ENCODE assay signal across 25 cellular contexts in genomic region chr6:24522821-24523175, GRCh38. TPM values are rescaled to one million over a fixed set of nuclear protein-coding genes. Genes with fewer than 3 reads are reported as not detected.
A peak's percentile ranks its signal among the peaks of the same experiment; 100 is the strongest.
DNase-seq lines count a peak whose midpoint lies in the region; ATAC-seq and TF ChIP-seq lines count a peak whose summit lies in the region.
"Had no signal": no experiment of that assay in that cellular context is flagged by ENCODE, and none has a peak within 500 bp of the region (broad histone marks: within the 10 kb centered on the region; RNA-seq: fewer than 3 reads in every experiment).

No MANE protein-coding gene starts in this region.

- H3K9me3 ChIP-seq in BLaER1 treated with 17β-estradiol and CSF1 and Interleukin-3, amounts not matched to agents 10 nM and 100 nM (replicated peaks in 1 of 11), result no peaks in the 10 kb centered on the region
- no peaks in the 10 kb centered on the region for H3K9me3 ChIP-seq in OCI-LY1 (ENCODE audit: low read length)
- H3K9me3 ChIP-seq in endocrine pancreas (ENCODE audit: control insufficient read depth, low read length), result no peaks in the 10 kb centered on the region
- no peaks in the 10 kb centered on the region for H3K9me3 ChIP-seq in A673 (ENCODE audit: low read depth, low read length, poor library complexity, severe bottlenecking)
- H3K9me3 ChIP-seq: esophagus squamous epithelium, heart left ventricle, MG63 had no signal

- no peaks in the 10 kb centered on the region for H3K9me3 Mint-ChIP-seq in stimulated activated memory B cell treated with anti-CD40 and anti-IgM and Interleukin-4, amounts not matched to agents 10 μg/mL and 1 μg/mL and 100 μg/mL, for 72 hours
- H3K9me3 Mint-ChIP-seq: activated T-cell treated with anti-CD3 and anti-CD28 coated beads, Interleukin-2, amount 50 U/mL, for 72 hours; dendritic cell treated with granulocyte-macrophage colony-stimulating factor and Interleukin-4, amounts not matched to agents 40 ng/mL and 50 ng/mL, for 4 days; natural killer cell; stimulated activated effector memory CD8-positive, alpha-beta T cell treated with anti-CD3 and anti-CD28 coated beads, Interleukin-12 subunit alpha, Interleukin-12 subunit beta, amount 100 ng/mL, for 72 hours had no signal

- H3K27ac Mint-ChIP-seq in stimulated activated memory B cell treated with anti-CD40 and anti-IgM and Interleukin-4, amounts not matched to agents 10 μg/mL and 1 μg/mL and 100 μg/mL, for 72 hours, result peak overlapping the region; percentile 86
- H3K27ac Mint-ChIP-seq: activated T-cell treated with anti-CD3 and anti-CD28 coated beads, Interleukin-2, amount 50 U/mL, for 72 hours; dendritic cell treated with granulocyte-macrophage colony-stimulating factor and Interleukin-4, amounts not matched to agents 40 ng/mL and 50 ng/mL, for 4 days; natural killer cell; stimulated activated effector memory CD8-positive, alpha-beta T cell treated with anti-CD3 and anti-CD28 coated beads, Interleukin-12 subunit alpha, Interleukin-12 subunit beta, amount 100 ng/mL, for 72 hours; T-helper 17 cell had no signal

- no TSS peak for BruUV-seq in A673 (replicated peaks; lab: Mats Ljungman, UMichigan)

- H3K9me2 ChIP-seq in OCI-LY1 (ENCODE audit: low read depth, low read length), result no peaks in the 10 kb centered on the region

- no peaks in the 10 kb centered on the region for H3K27me3 ChIP-seq in BLaER1 treated with 17β-estradiol and CSF1 and Interleukin-3, amounts not matched to agents 10 nM and 100 nM
- no peaks in the 10 kb centered on the region for H3K27me3 ChIP-seq in OCI-LY1 (ENCODE audit: insufficient read depth, low read length)
- H3K27me3 ChIP-seq in endocrine pancreas (ENCODE audit: control insufficient read depth, insufficient read depth, low read length), result no peaks in the 10 kb centered on the region
- H3K27me3 ChIP-seq in A673 (replicated peaks; ENCODE audit: insufficient read depth, low read depth, low read length, poor library complexity), result peaks cover 5% of the 10 kb centered on the region
- H3K27me3 ChIP-seq: esophagus squamous epithelium, foreskin keratinocyte, heart left ventricle, MG63 had no signal

- POLR2A ChIA-PET in A673 (lab: Charles Lee; ENCODE audit: low non-redundant PET), result no interaction called here

- peak overlapping the region in 9 of 11 experiments; percentile 20 to 81 (median 72); a peak in 17 of 22 replicates for H3K27ac ChIP-seq in BLaER1 treated with 17β-estradiol and CSF1 and Interleukin-3, amounts not matched to agents 10 nM and 100 nM
- H3K27ac ChIP-seq in OCI-LY1 (ENCODE audit: low read depth, low read length, poor library complexity, severe bottlenecking) (peak overlapping the region; percentile 99), A673 (ENCODE audit: low read depth, low read length, poor library complexity, severe bottlenecking) (no peak overlapping the region)
- H3K27ac ChIP-seq: C4-2B, esophagus squamous epithelium, foreskin keratinocyte, heart left ventricle had no signal

- TF ChIP-seq CTCF in OCI-LY1 (IDR thresholded peaks at IDR 0.05; ENCODE audit: low read length), result no peak
- TF ChIP-seq CTCF in A673 (conservative IDR thresholded peaks at IDR 0.05; ENCODE audit: low read depth, low read length), result no peak

- peak overlapping the region; percentile 41 for H3K4me3 Mint-ChIP-seq in stimulated activated memory B cell treated with anti-CD40 and anti-IgM and Interleukin-4, amounts not matched to agents 10 μg/mL and 1 μg/mL and 100 μg/mL, for 72 hours
- H3K4me3 Mint-ChIP-seq: activated T-cell treated with anti-CD3 and anti-CD28 coated beads, Interleukin-2, amount 50 U/mL, for 72 hours; dendritic cell treated with granulocyte-macrophage colony-stimulating factor and Interleukin-4, amounts not matched to agents 40 ng/mL and 50 ng/mL, for 4 days; natural killer cell; stimulated activated effector memory CD8-positive, alpha-beta T cell treated with anti-CD3 and anti-CD28 coated beads, Interleukin-12 subunit alpha, Interleukin-12 subunit beta, amount 100 ng/mL, for 72 hours; T-helper 17 cell had no signal

- H3K4me2 ChIP-seq in BLaER1 treated with 17β-estradiol and CSF1 and Interleukin-3, amounts not matched to agents 10 nM and 100 nM, result peak overlapping the region; percentile 48 to 81 (median 67)
- peak overlapping the region; percentile 97 for H3K4me2 ChIP-seq in OCI-LY1 (ENCODE audit: low read length)

- H3K36me3 Mint-ChIP-seq in stimulated activated memory B cell treated with anti-CD40 and anti-IgM and Interleukin-4, amounts not matched to agents 10 μg/mL and 1 μg/mL and 100 μg/mL, for 72 hours, result peaks cover 10% of the 10 kb centered on the region
- H3K36me3 Mint-ChIP-seq: natural killer cell had no signal

- intact Hi-C loops in A673 (cut with micrococcal nuclease; ENCODE audit: unreplicated experiment), result loop anchor here (5.0 to 10.0 kb wide), 2 partner anchors 60 to 458 kb away; no protein-coding TSS in a partner anchor

- no peak for ATAC-seq in stimulated activated memory B cell treated with anti-CD40 and anti-IgM and Interleukin-4, amounts not matched to agents 10 μg/mL and 1 μg/mL and 100 μg/mL, for 72 hours
- no peak for ATAC-seq in GM21515 (IDR thresholded peaks at IDR 0.05; ENCODE audit: unreplicated experiment)
- ATAC-seq: activated T-cell treated with anti-CD3 and anti-CD28 coated beads, Interleukin-2, amount 50 U/mL, for 72 hours; heart left ventricle; natural killer cell; Right ventricle myocardium inferior; SK-N-SH treated with all-trans-retinoic acid at 6 μM for 48 hours; stimulated activated effector memory CD8-positive, alpha-beta T cell treated with anti-CD3 and anti-CD28 coated beads, Interleukin-12 subunit alpha, Interleukin-12 subunit beta, amount 100 ng/mL, for 72 hours had no signal

- H3K4me1 ChIP-seq in BLaER1 treated with 17β-estradiol and CSF1 and Interleukin-3, amounts not matched to agents 10 nM and 100 nM, result peaks cover 16 to 63% (median 54%) of the 10 kb centered on the region in 10 experiments
- peaks cover 65% of the 10 kb centered on the region for H3K4me1 ChIP-seq in OCI-LY1 (ENCODE audit: insufficient read depth, low read length, severe bottlenecking)
- H3K4me1 ChIP-seq in endocrine pancreas (ENCODE audit: control insufficient read depth, insufficient read depth, low read length), result no peaks in the 10 kb centered on the region
- no peaks in the 10 kb centered on the region for H3K4me1 ChIP-seq in A673 (ENCODE audit: insufficient read depth, low read length, poor library complexity, severe bottlenecking)
- H3K4me1 ChIP-seq: esophagus squamous epithelium, foreskin keratinocyte, heart left ventricle had no signal

- DNase-seq in A673 (ENCODE audit: low spot score), result no peak
- no peak for DNase-seq in NCI-H2081 (lab: John Stamatoyannopoulos, UW)
- DNase-seq: activated CD4-positive, alpha-beta T cell treated with anti-CD3 and anti-CD28 coated beads, Interleukin-2, amount 50 U/mL, for 48 hours; activated CD4-positive, CD25-positive, alpha-beta regulatory T cell treated with anti-CD3 and anti-CD28 coated beads, Interleukin-2, amount 50 U/mL, for 72 hours; activated T-cell treated with anti-CD3 and anti-CD28 coated beads, Interleukin-2, amount 50 U/mL, for 72 hours; esophagus squamous epithelium; GDM1; heart left ventricle; MG63; natural killer cell; NCI-H524 treated with DMSO at 0.1 percent for 48 hours; stimulated activated CD4-positive, alpha-beta T cell treated with anti-CD3 and anti-CD28 coated beads, Interleukin-15, amount 100 ng/mL, for 24 hours; substantia nigra; T-helper 17 cell had no signal

- peaks cover 38% of the 10 kb centered on the region for H3K4me1 Mint-ChIP-seq in stimulated activated memory B cell treated with anti-CD40 and anti-IgM and Interleukin-4, amounts not matched to agents 10 μg/mL and 1 μg/mL and 100 μg/mL, for 72 hours
- H3K4me1 Mint-ChIP-seq: natural killer cell; stimulated activated effector memory CD8-positive, alpha-beta T cell treated with anti-CD3 and anti-CD28 coated beads, Interleukin-12 subunit alpha, Interleukin-12 subunit beta, amount 100 ng/mL, for 72 hours had no signal

- no peak overlapping the region for H2AFZ ChIP-seq in OCI-LY1 (ENCODE audit: low read length)

- H3K9ac ChIP-seq in BLaER1 treated with 17β-estradiol and CSF1 and Interleukin-3, amounts not matched to agents 10 nM and 100 nM, result peak overlapping the region in 7 of 11 experiments; percentile 37 to 70 (median 54); a peak in 11 of 22 replicates
- H3K9ac ChIP-seq in OCI-LY1 (ENCODE audit: low read length), result peak overlapping the region; percentile 98
- H3K9ac ChIP-seq in endocrine pancreas (ENCODE audit: control insufficient read depth, insufficient read depth, low read length), result no peak overlapping the region

- CTCF ChIA-PET in A673 (lab: Charles Lee), result no interaction called here

- no peaks in the 10 kb centered on the region for H3K27me3 Mint-ChIP-seq in stimulated activated memory B cell treated with anti-CD40 and anti-IgM and Interleukin-4, amounts not matched to agents 10 μg/mL and 1 μg/mL and 100 μg/mL, for 72 hours
- H3K27me3 Mint-ChIP-seq: dendritic cell treated with granulocyte-macrophage colony-stimulating factor and Interleukin-4, amounts not matched to agents 40 ng/mL and 50 ng/mL, for 4 days; T-helper 17 cell had no signal

- H3F3A ChIP-seq in OCI-LY1 (ENCODE audit: insufficient read depth, low read length), result no peaks in the 10 kb centered on the region

- no peaks in the 10 kb centered on the region for H4K20me1 ChIP-seq in BLaER1 treated with 17β-estradiol and CSF1 and Interleukin-3, amounts not matched to agents 10 nM and 100 nM
- H4K20me1 ChIP-seq in OCI-LY1 (ENCODE audit: insufficient read depth, low read length), result no peaks in the 10 kb centered on the region

- H3K79me2 ChIP-seq in OCI-LY1 (ENCODE audit: insufficient read depth, low read length), result peaks cover 32% of the 10 kb centered on the region

- peaks cover 0 to 13% (median 0%) of the 10 kb centered on the region in 11 experiments; a peak in 7 of 22 replicates for H3K36me3 ChIP-seq in BLaER1 treated with 17β-estradiol and CSF1 and Interleukin-3, amounts not matched to agents 10 nM and 100 nM
- peaks cover 29% of the 10 kb centered on the region for H3K36me3 ChIP-seq in OCI-LY1 (ENCODE audit: insufficient read depth, low read length)
- H3K36me3 ChIP-seq in endocrine pancreas (ENCODE audit: control insufficient read depth, insufficient read depth, low read length), result no peaks in the 10 kb centered on the region
- H3K36me3 ChIP-seq in A673 (ENCODE audit: insufficient read depth, low read length, poor library complexity, severe bottlenecking), result no peaks in the 10 kb centered on the region
- H3K36me3 ChIP-seq: MG63 had no signal

- peak overlapping the region in 5 of 10 experiments; percentile 16 to 58 (median 31); a peak in 8 of 20 replicates for H3K4me3 ChIP-seq in BLaER1 treated with 17β-estradiol and CSF1 and Interleukin-3, amounts not matched to agents 10 nM and 100 nM
- peak overlapping the region; percentile 93 for H3K4me3 ChIP-seq in OCI-LY1 (ENCODE audit: low read depth, low read length, poor library complexity, severe bottlenecking)
- H3K4me3 ChIP-seq in endocrine pancreas (ENCODE audit: control insufficient read depth, insufficient read depth, low read length), result peak overlapping the region; percentile 47
- no peak overlapping the region for H3K4me3 ChIP-seq in A673 (ENCODE audit: low read depth, low read length, poor library complexity, severe bottlenecking)
- H3K4me3 ChIP-seq: esophagus squamous epithelium, heart left ventricle, MG63 had no signal

RNA-seq across cellular contexts. Expression of gene ALDH5A1, which starts 28.0 kb away (rescaled TPM):
- 4.1 and 7.3 TPM in 2 replicates for total RNA-seq in A673 (2021)

RNA-seq across cellular contexts. Expression of gene GPLD1, which starts 33.4 kb away (rescaled TPM):
- total RNA-seq in A673 (2021), result 0.63 and 1.1 TPM in 2 replicates
